In the genomic region with DNA sequence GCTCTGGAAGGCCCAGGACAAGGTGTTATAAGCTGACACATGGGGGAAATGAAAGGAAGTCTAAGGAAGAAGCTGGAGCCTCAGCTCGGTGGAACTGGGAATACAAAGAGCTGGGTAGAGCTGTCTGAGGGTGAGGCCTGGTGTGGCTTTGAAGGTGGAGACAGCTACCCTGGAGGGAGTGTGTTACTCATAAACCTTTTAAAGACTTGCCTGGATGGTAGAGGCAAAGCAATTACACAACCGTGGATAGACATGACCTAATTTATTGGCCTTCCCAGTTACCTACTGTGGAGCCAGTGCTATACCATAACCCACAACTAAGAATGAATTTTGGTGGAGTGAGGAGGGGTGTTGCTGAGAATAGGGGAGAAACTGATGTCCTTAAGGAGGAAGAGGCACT, we compare ENCODE assay signal across 18 cellular contexts. TPM values are rescaled to one million over a fixed set of nuclear protein-coding genes. Genes with fewer than 3 reads are reported as not detected.
A peak's percentile ranks its signal among the peaks of the same experiment; 100 is the strongest.
DNase-seq lines count a peak whose midpoint lies in the region; TF ChIP-seq lines count a peak whose summit lies in the region.
"Had no signal": no experiment of that assay in that cellular context is flagged by ENCODE, and none has a peak within 500 bp of the region (broad histone marks: within the 10 kb centered on the region; RNA-seq: fewer than 3 reads in every experiment).

No MANE protein-coding gene starts in this region.

- intact Hi-C loops in stomach (cut with DNase I; ENCODE audit: low total_unique reads) = no loop called here
- intact Hi-C loops in left ventricle myocardium inferior (cut with micrococcal nuclease) = no loop called here

- H3K4me3 ChIP-seq in epithelial cell of esophagus (ENCODE audit: low read length) = no peak overlapping the region
- no peak overlapping the region for H3K4me3 ChIP-seq in mucosa of rectum (ENCODE audit: low read length in 2 of 2)
- no peak overlapping the region for H3K4me3 ChIP-seq in stomach
- H3K4me3 ChIP-seq in left ventricle myocardium inferior = no peak overlapping the region
- H3K4me3 ChIP-seq: BLaER1 treated with 17β-estradiol and CSF1 and Interleukin-3, amounts not matched to agents 10 nM and 100 nM; psoas muscle; testis had no signal

- H3K27ac ChIP-seq in 22Rv1 = peak overlapping the region; percentile 60; the same call in 1 of the 2 replicates
- peak overlapping the region; percentile 53 to 85 for H3K27ac ChIP-seq in mucosa of rectum (ENCODE audit: low read depth in 2 of 2, low read length in 2 of 2)
- no peak overlapping the region for H3K27ac ChIP-seq in stomach
- no peak overlapping the region for H3K27ac ChIP-seq in left ventricle myocardium inferior (replicated peaks)
- H3K27ac ChIP-seq: BLaER1 treated with 17β-estradiol and CSF1 and Interleukin-3, amounts not matched to agents 10 nM and 100 nM; psoas muscle; testis had no signal

- WGBS in stomach, 5 donors = 56 to 86% (median 73%) methylated on average over 2 of the region's 2 CpGs

- H3K36me3 ChIP-seq in mucosa of rectum (ENCODE audit: control insufficient read depth in 2 of 2, insufficient read depth in 2 of 2, low read length in 2 of 2) = peaks cover 0 to 2% of the 10 kb centered on the region in 2 donors
- no peaks in the 10 kb centered on the region for H3K36me3 ChIP-seq in stomach
- H3K36me3 ChIP-seq in left ventricle myocardium inferior = no peaks in the 10 kb centered on the region
- H3K36me3 ChIP-seq: BLaER1 treated with 17β-estradiol and CSF1 and Interleukin-3, amounts not matched to agents 10 nM and 100 nM had no signal

- TF ChIP-seq POLR2A in stomach (IDR thresholded peaks at IDR 0.05) = no peak

- H3K4me1 ChIP-seq in mucosa of rectum (ENCODE audit: control insufficient read depth in 2 of 2, insufficient read depth in 2 of 2, low read length in 2 of 2) = peaks cover 3 to 21% of the 10 kb centered on the region in 2 donors
- peaks cover 0 to 10% (median 2%) of the 10 kb centered on the region in 4 donors for H3K4me1 ChIP-seq in stomach
- no peaks in the 10 kb centered on the region for H3K4me1 ChIP-seq in left ventricle myocardium inferior
- H3K4me1 ChIP-seq: psoas muscle, testis had no signal

- no peak for TF ChIP-seq EP300 in stomach (IDR thresholded peaks at IDR 0.05)

- H3K27me3 ChIP-seq in mucosa of rectum (ENCODE audit: control insufficient read depth in 2 of 2, insufficient read depth in 2 of 2, low read length in 2 of 2) (no peaks in the 10 kb centered on the region), stomach (no peaks in the 10 kb centered on the region), left ventricle myocardium inferior (ENCODE audit: low read depth) (no peaks in the 10 kb centered on the region)
- H3K27me3 ChIP-seq: BLaER1 treated with 17β-estradiol and CSF1 and Interleukin-3, amounts not matched to agents 10 nM and 100 nM; testis had no signal

- TF ChIP-seq CTCF in 22Rv1 (IDR thresholded peaks at IDR 0.05) (no peak), epithelial cell of esophagus (IDR thresholded peaks at IDR 0.05; ENCODE audit: insufficient read depth, low read depth, low read length, missing control alignments) (no peak), stomach (IDR thresholded peaks at IDR 0.05) (no peak), left ventricle myocardium inferior (IDR thresholded peaks at IDR 0.05; ENCODE audit: borderline replicate concordance) (no peak)

- peak; percentile 67 for DNase-seq in M059J (ENCODE audit: low read depth)
- peak; percentile 93 for DNase-seq in epithelial cell of esophagus (ENCODE audit: low read depth)
- no peak for DNase-seq in stomach
- DNase-seq in NCI-H2081 treated with DMSO at 0.1 percent for 48 hours (lab: John Stamatoyannopoulos, UW) = no peak
- no peak for DNase-seq in left ventricle myocardium inferior
- no peak for DNase-seq in NCI-H446 (lab: John Stamatoyannopoulos, UW)
- DNase-seq: activated CD4-positive, CD25-positive, alpha-beta regulatory T cell; caudate nucleus; head of caudate nucleus; NCI-H1930; NCI-H526 treated with DMSO at 0.1 percent for 48 hours; psoas muscle; stimulated activated CD4-positive, alpha-beta T cell treated with anti-CD3 and anti-CD28 coated beads, Interleukin-12 subunit alpha, Interleukin-12 subunit beta, amount 100 ng/mL, for 4 hours; T-helper 17 cell; testis had no signal

- peak overlapping the region in 1 of 2 donors; percentile 3 for H3K9ac ChIP-seq in mucosa of rectum (ENCODE audit: low read depth in 1 of 2, low read length in 2 of 2)
- H3K9ac ChIP-seq: BLaER1 treated with 17β-estradiol and CSF1 and Interleukin-3, amounts not matched to agents 10 nM and 100 nM had no signal

- H3K9me3 ChIP-seq in mucosa of rectum (ENCODE audit: control insufficient read depth in 2 of 2, low read length in 2 of 2) = no peaks in the 10 kb centered on the region
- H3K9me3 ChIP-seq in stomach = peaks cover 0 to 4% (median 0%) of the 10 kb centered on the region in 4 donors
- H3K9me3 ChIP-seq in left ventricle myocardium inferior (replicated peaks) = no peaks in the 10 kb centered on the region
- H3K9me3 ChIP-seq: testis had no signal

RNA-seq across cellular contexts. Expression of a gene that starts 22.6 kb away (rescaled TPM):
- total RNA-seq in M059J (2014; rRNA removed; shearing (Covaris generic)) = 2.3 and 2.7 TPM in 2 replicates
- total RNA-seq in stomach (10 to 100 TPM; 11.6 to 23.7 (median 14.0) TPM), left ventricle myocardium inferior (0.88 TPM)
- polyA plus RNA-seq in stomach = 1 to 10 TPM in 1 of 3 donors, under 1 TPM in 2; 0.75 to 2.8 (median 0.92) TPM

Comparison
In these comparisons a context has a peak if more than half of its experiments do, and no peak if none do; other contexts are left out.
1. H3K27ac ChIP-seq: peak in 22Rv1 (single experiment) and mucosa of rectum (2 of 2); none in stomach (0 of 5) and left ventricle myocardium inferior (single experiment).
2. DNase-seq: peak in M059J (single experiment) and epithelial cell of esophagus (single experiment); none in stomach (single experiment), NCI-H2081 treated with DMSO at 0.1 percent for 48 hours (single experiment), left ventricle myocardium inferior (single experiment) and NCI-H446 (0 of 2).